In the genomic region with DNA sequence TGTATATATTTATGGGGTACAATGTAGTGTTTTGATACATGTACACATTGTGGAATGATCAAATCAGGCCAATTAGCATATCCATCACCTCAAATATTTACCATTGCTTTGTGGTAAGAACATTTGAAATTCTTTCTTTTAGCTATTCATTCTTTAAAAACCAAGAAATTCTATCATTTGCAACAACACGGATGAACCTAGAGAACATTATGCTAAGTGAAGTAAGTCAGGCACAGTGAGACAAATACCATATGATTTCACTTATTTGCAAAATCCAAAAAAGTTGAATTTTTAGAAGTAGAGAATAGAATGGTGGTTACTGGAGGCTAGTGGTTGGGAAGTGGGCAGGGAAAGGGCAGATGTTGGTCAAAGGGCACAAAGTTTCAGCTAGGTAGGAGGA, we compare ENCODE assay signal across 28 cellular contexts.
"Had no signal": no experiment of that assay in that cellular context is flagged by ENCODE, and none has a peak within 500 bp of the region (broad histone marks: within the 10 kb centered on the region; RNA-seq: fewer than 3 reads in every experiment).

No MANE protein-coding gene starts in this region.

- H3K9me3 ChIP-seq: heart left ventricle, left lung, lower lobe of right lung, right lobe of liver, stomach, thyroid gland, upper lobe of right lung had no signal

- FAIRE-seq: endothelial cell of umbilical vein had no signal

- H3K36me3 ChIP-seq: brain microvascular endothelial cell, heart left ventricle, left lung, lower lobe of right lung, right lobe of liver, stomach, thyroid gland, upper lobe of right lung had no signal

- DNase-seq: activated CD4-positive, alpha-beta memory T cell treated with anti-CD3 and anti-CD28 coated beads, Interleukin-2, amount 10 ng/mL, durations not matched to agents 7 days and 5 days; activated CD4-positive, alpha-beta T cell treated with anti-CD3 and anti-CD28 coated beads for 1 hour; activated CD4-positive, alpha-beta T cell treated with anti-CD3 and anti-CD28 coated beads, Interleukin-2, amount 10 ng/mL, durations not matched to agents 7 days and 5 days; activated CD8-positive, alpha-beta memory T cell treated with anti-CD3 and anti-CD28 coated beads, Interleukin-2, amount 50 U/mL, for 48 hours; activated gamma-delta T cell; activated naive CD4-positive, alpha-beta T cell treated with anti-CD3 and anti-CD28 coated beads, Interleukin-2, amount 50 U/mL, for 16 hours; activated T-cell treated with anti-CD3 and anti-CD28 coated beads, Interleukin-2, amount 50 U/mL, for 24 hours; brain microvascular endothelial cell; cortex of kidney; foreskin fibroblast; heart left ventricle; left lung; lower lobe of right lung; mesenchymal stem cell; right lobe of liver; stimulated activated CD4-positive, alpha-beta T cell treated with anti-CD3 and anti-CD28 coated beads, Interleukin-12 subunit alpha, Interleukin-12 subunit beta, amount 100 ng/mL, for 4 hours; stimulated activated CD4-positive, alpha-beta T cell treated with anti-CD3 and anti-CD28 coated beads, Interleukin-4, amount 100 ng/mL, for 24 hours; stomach; SW 1271; T-helper 17 cell; thyroid gland; upper lobe of right lung had no signal

- H3K27me3 Mint-ChIP-seq: activated CD4-positive, alpha-beta memory T cell treated with anti-CD3 and anti-CD28 coated beads, Interleukin-2, amount 10 ng/mL, durations not matched to agents 7 days and 5 days; activated CD4-positive, alpha-beta T cell treated with anti-CD3 and anti-CD28 coated beads, Interleukin-2, amount 10 ng/mL, durations not matched to agents 7 days and 5 days; activated T-cell treated with anti-CD3 and anti-CD28 coated beads, Interleukin-2, amount 50 U/mL, for 24 hours; stimulated activated memory B cell treated with anti-CD40 and anti-IgM and Interleukin-4, amounts not matched to agents 10 μg/mL and 1 μg/mL and 100 μg/mL, for 72 hours; T-helper 17 cell had no signal

- H3K36me3 Mint-ChIP-seq: natural killer cell treated with Interleukin-12 subunit alpha and Interleukin-12 subunit beta and Interleukin-15 and Interleukin-18, amount 100 ng/mL, for 72 hours; stimulated activated memory B cell treated with anti-CD40 and anti-IgM and Interleukin-4, amounts not matched to agents 10 μg/mL and 1 μg/mL and 100 μg/mL, for 72 hours; WTC11 had no signal

- H3K4me3 Mint-ChIP-seq: activated CD4-positive, alpha-beta memory T cell treated with anti-CD3 and anti-CD28 coated beads, Interleukin-2, amount 10 ng/mL, durations not matched to agents 7 days and 5 days; activated CD4-positive, alpha-beta T cell treated with anti-CD3 and anti-CD28 coated beads, Interleukin-2, amount 10 ng/mL, durations not matched to agents 7 days and 5 days; activated T-cell treated with anti-CD3 and anti-CD28 coated beads, Interleukin-2, amount 50 U/mL, for 24 hours; natural killer cell treated with Interleukin-12 subunit alpha and Interleukin-12 subunit beta and Interleukin-15 and Interleukin-18, amount 100 ng/mL, for 72 hours; stimulated activated memory B cell treated with anti-CD40 and anti-IgM and Interleukin-4, amounts not matched to agents 10 μg/mL and 1 μg/mL and 100 μg/mL, for 72 hours; T-helper 17 cell; WTC11 had no signal

- H3K27me3 ChIP-seq: brain microvascular endothelial cell, heart left ventricle, left lung, right lobe of liver, stomach, thyroid gland, upper lobe of right lung had no signal

- H3K27ac Mint-ChIP-seq: activated CD4-positive, alpha-beta memory T cell treated with anti-CD3 and anti-CD28 coated beads, Interleukin-2, amount 10 ng/mL, durations not matched to agents 7 days and 5 days; activated CD4-positive, alpha-beta T cell treated with anti-CD3 and anti-CD28 coated beads, Interleukin-2, amount 10 ng/mL, durations not matched to agents 7 days and 5 days; activated T-cell treated with anti-CD3 and anti-CD28 coated beads, Interleukin-2, amount 50 U/mL, for 24 hours; natural killer cell treated with Interleukin-12 subunit alpha and Interleukin-12 subunit beta and Interleukin-15 and Interleukin-18, amount 100 ng/mL, for 72 hours; stimulated activated memory B cell treated with anti-CD40 and anti-IgM and Interleukin-4, amounts not matched to agents 10 μg/mL and 1 μg/mL and 100 μg/mL, for 72 hours; T-helper 17 cell; WTC11 had no signal

- H3K27ac ChIP-seq: brain microvascular endothelial cell, heart left ventricle, left lung, lower lobe of right lung, right lobe of liver, skin epidermis, stomach, thyroid gland, upper lobe of right lung had no signal

- H3K4me1 Mint-ChIP-seq: activated CD4-positive, alpha-beta memory T cell treated with anti-CD3 and anti-CD28 coated beads, Interleukin-2, amount 10 ng/mL, durations not matched to agents 7 days and 5 days; activated CD4-positive, alpha-beta T cell treated with anti-CD3 and anti-CD28 coated beads, Interleukin-2, amount 10 ng/mL, durations not matched to agents 7 days and 5 days; stimulated activated memory B cell treated with anti-CD40 and anti-IgM and Interleukin-4, amounts not matched to agents 10 μg/mL and 1 μg/mL and 100 μg/mL, for 72 hours; T-helper 17 cell had no signal

- H3K9me3 Mint-ChIP-seq: activated CD4-positive, alpha-beta memory T cell treated with anti-CD3 and anti-CD28 coated beads, Interleukin-2, amount 10 ng/mL, durations not matched to agents 7 days and 5 days; activated CD4-positive, alpha-beta T cell treated with anti-CD3 and anti-CD28 coated beads, Interleukin-2, amount 10 ng/mL, durations not matched to agents 7 days and 5 days; activated T-cell treated with anti-CD3 and anti-CD28 coated beads, Interleukin-2, amount 50 U/mL, for 24 hours; natural killer cell treated with Interleukin-12 subunit alpha and Interleukin-12 subunit beta and Interleukin-15 and Interleukin-18, amount 100 ng/mL, for 72 hours; WTC11 had no signal

- ATAC-seq: esophagus mucosa; heart left ventricle; left lung; lower lobe of right lung; natural killer cell treated with Interleukin-12 subunit alpha and Interleukin-12 subunit beta and Interleukin-15 and Interleukin-18, amount 100 ng/mL, for 72 hours; right lobe of liver; stimulated activated memory B cell treated with anti-CD40 and anti-IgM and Interleukin-4, amounts not matched to agents 10 μg/mL and 1 μg/mL and 100 μg/mL, for 72 hours; T-helper 17 cell; upper lobe of right lung; WTC11 had no signal

- H3K4me3 ChIP-seq: heart left ventricle, left lung, lower lobe of right lung, right lobe of liver, skin epidermis, stomach, thyroid gland, upper lobe of right lung had no signal

- H3K4me1 ChIP-seq: heart left ventricle, left lung, lower lobe of right lung, right lobe of liver, stomach, thyroid gland, upper lobe of right lung had no signal
